ENCODE assay signal across 1 cellular context in genomic region chrX:129956765-129957164, GRCh38.
TF ChIP-seq lines count a peak whose summit lies in the region.

No MANE protein-coding gene starts in this region.

TF ChIP-seq in WTC11, 78 proteins besides CTCF, POLR2A, EP300 and RAD21 (continued from another document):
- TF ChIP-seq ARID4B (CRISPR knock-in tag; IDR thresholded peaks at IDR 0.05; ENCODE audit: borderline replicate concordance) (no peak), PREB (CRISPR knock-in tag; IDR thresholded peaks at IDR 0.05; ENCODE audit: borderline replicate concordance) (no peak), AR (CRISPR knock-in tag; IDR thresholded peaks at IDR 0.05) (no peak), ZBTB21 (CRISPR knock-in tag; IDR thresholded peaks at IDR 0.05; ENCODE audit: borderline replicate concordance) (no peak)
